In the genomic region with DNA sequence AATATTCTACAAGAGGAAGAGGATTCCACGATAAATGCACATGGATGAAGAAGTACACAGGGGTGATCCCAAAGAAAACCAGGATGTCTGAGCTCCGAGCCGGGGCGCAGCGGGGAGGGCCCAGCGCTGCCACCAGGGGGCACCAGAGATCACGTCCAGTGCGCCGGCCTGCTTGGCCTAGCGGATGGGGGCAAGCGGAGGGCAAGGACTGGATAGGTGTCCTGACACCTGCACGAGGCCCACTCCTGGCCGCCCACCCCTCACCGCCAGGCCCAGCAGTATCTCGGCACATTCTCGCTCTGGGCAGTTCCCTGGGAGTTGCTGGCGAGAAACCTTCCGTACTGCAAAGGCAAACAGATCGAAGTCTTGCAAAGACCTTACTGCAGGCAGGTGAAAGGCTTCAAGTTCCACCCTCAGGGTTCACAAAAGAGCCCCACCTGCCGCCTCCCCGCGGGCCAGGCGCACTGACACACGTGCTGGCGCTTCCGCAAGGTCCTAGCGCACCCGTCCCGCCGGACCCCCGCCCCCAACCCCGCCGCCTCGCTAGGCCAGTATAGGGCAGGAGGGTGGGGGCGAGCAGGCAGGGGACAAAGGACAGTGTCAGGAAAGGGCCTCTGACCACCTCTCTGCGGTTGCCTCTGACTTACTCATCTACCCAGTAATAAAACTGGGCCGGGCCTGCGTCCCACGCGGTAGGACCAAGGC, we compare ENCODE assay signal across 8 cellular contexts. TPM values are rescaled to one million over a fixed set of nuclear protein-coding genes. Genes with fewer than 3 reads are reported as not detected.
DNase-seq lines count a peak whose midpoint lies in the region; ATAC-seq and TF ChIP-seq lines count a peak whose summit lies in the region.

No MANE protein-coding gene starts in this region.

- H3K9me3 Mint-ChIP-seq in CD14-positive monocyte: peaks cover 0 to 10% (median 0%) of the 10 kb centered on the region in 7 donors
- H3K9me3 Mint-ChIP-seq in HFFc6: no peaks in the 10 kb centered on the region
- no peaks in the 10 kb centered on the region for H3K9me3 Mint-ChIP-seq in activated naive CD4-positive, alpha-beta T cell treated with anti-CD3 and anti-CD28 coated beads for 36 hours

- H3K4me1 Mint-ChIP-seq in CD14-positive monocyte: peaks cover 53% of the 10 kb centered on the region
- no peaks in the 10 kb centered on the region for H3K4me1 Mint-ChIP-seq in HFFc6 (ENCODE audit: low read depth)
- H3K4me1 Mint-ChIP-seq in activated naive CD4-positive, alpha-beta T cell treated with anti-CD3 and anti-CD28 coated beads for 36 hours (ENCODE audit: low read depth): peaks cover 4% of the 10 kb centered on the region

- H3K9me3 ChIP-seq in RWPE2 (ENCODE audit: severe bottlenecking): no peaks in the 10 kb centered on the region
- H3K9me3 ChIP-seq in uterus: no peaks in the 10 kb centered on the region

- H3K4me1 ChIP-seq in RWPE2 (ENCODE audit: insufficient read depth, poor library complexity, severe bottlenecking) (no peaks in the 10 kb centered on the region), uterus (peaks cover 0 to 21% of the 10 kb centered on the region in 2 donors)

- CTCF ChIA-PET in activated naive CD4-positive, alpha-beta T cell treated with anti-CD3 and anti-CD28 coated beads for 36 hours (lab: Charles Lee): interaction anchor here (0.6 to 12.6 kb wide), 44 partner anchors 8 to 497 kb away, joined by 3 to 365 read pairs (median 5); a partner anchor contains a TSS

- peak overlapping the region in 1 of 2 donors; percentile 30 for H3K4me3 Mint-ChIP-seq in CD14-positive monocyte
- H3K4me3 Mint-ChIP-seq in HFFc6: no peak overlapping the region
- no peak overlapping the region for H3K4me3 Mint-ChIP-seq in activated naive CD4-positive, alpha-beta T cell treated with anti-CD3 and anti-CD28 coated beads for 36 hours

- H3K27me3 ChIP-seq in RWPE2 (ENCODE audit: insufficient read depth, poor library complexity, severe bottlenecking) (peaks cover 38% of the 10 kb centered on the region), uterus (peaks cover 19 to 32% of the 10 kb centered on the region in 2 donors)

- H3K36me3 ChIP-seq in RWPE2 (ENCODE audit: low read depth) (no peaks in the 10 kb centered on the region), uterus (no peaks in the 10 kb centered on the region)

- TF ChIP-seq CTCF in CD14-positive monocyte (IDR thresholded peaks at IDR 0.05) (peak; percentile 99), HFFc6 (IDR thresholded peaks at IDR 0.05) (peak; percentile 99), RWPE2 (IDR thresholded peaks at IDR 0.05; ENCODE audit: poor library complexity, severe bottlenecking) (peak; percentile 100), uterus (IDR thresholded peaks at IDR 0.05) (peak; percentile 86 to 98 (median 92))

- H3K27ac ChIP-seq in RWPE2 (ENCODE audit: poor library complexity, severe bottlenecking) (no peak overlapping the region), uterus (no peak overlapping the region)

- ATAC-seq in RWPE2 (ENCODE audit: low read depth) (peak; percentile 61), Right ventricle myocardium superior (ENCODE audit: poor library complexity) (peak; percentile 69), HG03354 (IDR thresholded peaks at IDR 0.05; ENCODE audit: poor library complexity, severe bottlenecking, unreplicated experiment) (no peak)

- H3K36me3 Mint-ChIP-seq in CD14-positive monocyte: peaks cover 10% of the 10 kb centered on the region in 2 donors
- H3K36me3 Mint-ChIP-seq in HFFc6 (ENCODE audit: low read depth): no peaks in the 10 kb centered on the region
- no peaks in the 10 kb centered on the region for H3K36me3 Mint-ChIP-seq in activated naive CD4-positive, alpha-beta T cell treated with anti-CD3 and anti-CD28 coated beads for 36 hours (ENCODE audit: low read depth)

- intact Hi-C loops in CD14-positive monocyte (cut with micrococcal nuclease): loop anchor here (1.0 to 10.0 kb wide), 6 partner anchors 33 to 495 kb away; a partner anchor contains a TSS
- intact Hi-C loops in activated naive CD4-positive, alpha-beta T cell treated with anti-CD3 and anti-CD28 coated beads for 36 hours (cut with micrococcal nuclease): loop anchor here (1.0 to 5.0 kb wide), 4 partner anchors 31 to 143 kb away; a partner anchor contains a TSS
- intact Hi-C loops in Right ventricle myocardium superior (cut with DNase I): loop anchor here (1.0 kb wide), 1 partner anchor 31 kb away; no protein-coding TSS in a partner anchor
- intact Hi-C loops in uterus (cut with DNase I; ENCODE audit: low total_unique reads): loop anchor here (5.0 to 10.0 kb wide), 2 partner anchors 65 to 143 kb away; a partner anchor contains a TSS

- peak; percentile 68 for DNase-seq in CD14-positive monocyte (ENCODE audit: low spot score)
- no peak for DNase-seq in HFFc6
- DNase-seq in RWPE2 (ENCODE audit: low spot score): no peak
- DNase-seq in activated naive CD4-positive, alpha-beta T cell treated with anti-CD3 and anti-CD28 coated beads for 36 hours: peak; percentile 77
- DNase-seq in Right ventricle myocardium superior: peak; percentile 86
- peak; percentile 30 for DNase-seq in pons (ENCODE audit: low spot score)
- DNase-seq in uterus: peak; percentile 59 to 74

- TF ChIP-seq POLR2A in uterus (IDR thresholded peaks at IDR 0.05): no peak

- H3K27ac Mint-ChIP-seq in CD14-positive monocyte (no peak overlapping the region), HFFc6 (no peak overlapping the region)
- H3K27ac Mint-ChIP-seq in activated naive CD4-positive, alpha-beta T cell treated with anti-CD3 and anti-CD28 coated beads for 36 hours: no peak overlapping the region

- H3K4me3 ChIP-seq in RWPE2 (ENCODE audit: severe bottlenecking): no peak overlapping the region
- no peak overlapping the region for H3K4me3 ChIP-seq in uterus

- H3K27me3 Mint-ChIP-seq in CD14-positive monocyte (ENCODE audit: low read depth in 3 of 3) (peaks cover 36 to 58% (median 50%) of the 10 kb centered on the region in 3 donors), HFFc6 (ENCODE audit: insufficient read depth) (peaks cover 39% of the 10 kb centered on the region)
- H3K27me3 Mint-ChIP-seq in activated naive CD4-positive, alpha-beta T cell treated with anti-CD3 and anti-CD28 coated beads for 36 hours (ENCODE audit: low read depth): peaks cover 37% of the 10 kb centered on the region

RNA-seq across cellular contexts. Expression of a gene that starts 3.3 kb away (rescaled TPM):
- not detected for polyA plus RNA-seq in CD14-positive monocyte
- not detected for total RNA-seq in HFFc6 (2021; fragmentation: NEBNext Ultra II Directional; extraction: Animal tissue kit (Norgen Biotek cat#: 25700))
- total RNA-seq in activated naive CD4-positive, alpha-beta T cell treated with anti-CD3 and anti-CD28 coated beads for 36 hours: not detected
- total RNA-seq in Right ventricle myocardium superior (0.65 TPM), uterus (under 1 TPM in 2 of 4 donors, not detected in 2; 0.28 to 0.52 TPM)

RNA-seq across cellular contexts. Expression of a gene that starts 28.1 kb away (rescaled TPM):
- polyA plus RNA-seq in CD14-positive monocyte: 10 to 100 TPM; 56.5 to 74.5 TPM
- 1 to 10 TPM in 1 of 6 experiments, under 1 TPM in 5; 0.12 to 1.0 (median 0.48) TPM for total RNA-seq in HFFc6 (2021; fragmentation: NEBNext Ultra II Directional; extraction: Animal tissue kit (Norgen Biotek cat#: 25700))
- 10 to 100 TPM; 55.0 to 56.7 TPM for total RNA-seq in activated naive CD4-positive, alpha-beta T cell treated with anti-CD3 and anti-CD28 coated beads for 36 hours
- total RNA-seq in Right ventricle myocardium superior: 7.7 TPM
- 10 to 100 TPM in 2 of 4 donors, 1 to 10 TPM in 2; 3.5 to 19.0 (median 9.3) TPM for total RNA-seq in uterus

RNA-seq across cellular contexts. Expression of a gene that starts 40.7 kb away (rescaled TPM):
- polyA plus RNA-seq in CD14-positive monocyte: not detected
- total RNA-seq in HFFc6 (2021; fragmentation: NEBNext Ultra II Directional; extraction: Animal tissue kit (Norgen Biotek cat#: 25700)): not detected
- total RNA-seq in activated naive CD4-positive, alpha-beta T cell treated with anti-CD3 and anti-CD28 coated beads for 36 hours: not detected
- 9.7 TPM for total RNA-seq in Right ventricle myocardium superior
- total RNA-seq in uterus: 1 to 10 TPM in 3 of 4 donors, not detected in 1; 2.3 to 5.0 (median 3.3) TPM

RNA-seq across cellular contexts. Expression of a gene that starts 43.9 kb away (rescaled TPM):
- polyA plus RNA-seq in CD14-positive monocyte: 1 to 10 TPM; 5.1 to 8.3 TPM
- 10 to 100 TPM; 19.6 to 32.8 (median 23.4) TPM for total RNA-seq in HFFc6 (2021; fragmentation: NEBNext Ultra II Directional; extraction: Animal tissue kit (Norgen Biotek cat#: 25700))
- 1 to 10 TPM; 4.9 to 6.5 TPM for total RNA-seq in activated naive CD4-positive, alpha-beta T cell treated with anti-CD3 and anti-CD28 coated beads for 36 hours
- 56.2 TPM for total RNA-seq in Right ventricle myocardium superior
- 10 to 100 TPM in 2 of 4 donors, 1 to 10 TPM in 2; 3.2 to 68.1 (median 8.9) TPM for total RNA-seq in uterus

Comparison
In these comparisons a context has a peak if more than half of its experiments do, and no peak if none do; other contexts are left out.
1. DNase-seq: peak in CD14-positive monocyte (single experiment), activated naive CD4-positive, alpha-beta T cell treated with anti-CD3 and anti-CD28 coated beads for 36 hours (single experiment), Right ventricle myocardium superior (single experiment), pons (single experiment) and uterus (2 of 2); none in HFFc6 (single experiment) and RWPE2 (single experiment).
2. Peak in every context shown above with its lines, with median percentiles within 50 percentile points of each other: CTCF ChIP-seq.